14 cellular contexts compared by ENCODE assay signal in the genomic region with DNA sequence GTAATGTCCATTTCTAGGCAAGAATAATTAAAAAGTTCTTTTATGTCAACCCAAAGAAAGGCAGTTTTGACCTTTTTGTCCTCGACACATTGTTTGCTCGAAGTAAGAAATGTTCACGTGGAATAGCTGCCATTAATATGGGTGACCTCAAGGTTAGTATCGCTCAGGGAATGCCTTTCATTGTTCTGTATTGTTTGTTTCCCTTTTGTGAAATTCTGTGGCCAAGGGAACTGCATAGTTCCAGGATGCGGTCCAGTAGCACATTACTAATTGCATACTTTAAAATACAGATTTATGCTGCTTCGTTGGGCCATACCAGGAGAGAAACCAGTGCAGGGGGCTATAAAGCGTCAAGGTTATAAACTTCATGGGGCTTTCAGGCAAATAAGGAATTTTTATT.
DNase-seq lines count a peak whose midpoint lies in the region; ATAC-seq and TF ChIP-seq lines count a peak whose summit lies in the region.
"Had no signal": no experiment of that assay in that cellular context is flagged by ENCODE, and none has a peak within 500 bp of the region (broad histone marks: within the 10 kb centered on the region; RNA-seq: fewer than 3 reads in every experiment).

No MANE protein-coding gene starts in this region.

- CTCF ChIA-PET in activated naive CD4-positive, alpha-beta T cell treated with anti-CD3 and anti-CD28 coated beads, Interleukin-2, amount 10 ng/mL, durations not matched to agents 7 days and 5 days (lab: Charles Lee) = interaction anchor here (0.8 kb wide), 1 partner anchor 525 kb away, joined by 3 read pairs; no protein-coding TSS in a partner anchor

- peak; percentile 40 for ATAC-seq in left lung
- no peak for ATAC-seq in activated naive CD8-positive, alpha-beta T cell treated with anti-CD3 and anti-CD28 coated beads, Interleukin-2, amount 50 U/mL, for 24 hours
- ATAC-seq: naive thymus-derived CD4-positive, alpha-beta T cell had no signal

- H3K9ac ChIP-seq in endodermal cell (ENCODE audit: extremely low read depth, low read length, poor library complexity, severe bottlenecking) = no peak overlapping the region

- TF ChIP-seq EP300 in stomach (IDR thresholded peaks at IDR 0.05) = no peak

- H3K36me3 Mint-ChIP-seq in endodermal cell (ENCODE audit: low read depth) = no peaks in the 10 kb centered on the region
- H3K36me3 Mint-ChIP-seq in activated naive CD8-positive, alpha-beta T cell treated with anti-CD3 and anti-CD28 coated beads, Interleukin-2, amount 50 U/mL, for 24 hours (ENCODE audit: low read depth) = no peaks in the 10 kb centered on the region
- H3K36me3 Mint-ChIP-seq in activated naive CD4-positive, alpha-beta T cell treated with anti-CD3 and anti-CD28 coated beads, Interleukin-2, amount 10 ng/mL, durations not matched to agents 7 days and 5 days = no peaks in the 10 kb centered on the region
- H3K36me3 Mint-ChIP-seq: activated naive CD8-positive, alpha-beta T cell; naive thymus-derived CD4-positive, alpha-beta T cell had no signal

- H3K4me1 ChIP-seq in endodermal cell (ENCODE audit: control insufficient read depth, insufficient read depth, low read length) (peaks cover 13% of the 10 kb centered on the region), left lung (no peaks in the 10 kb centered on the region), stomach (peaks cover 28 to 40% (median 32%) of the 10 kb centered on the region in 4 donors)
- H3K4me1 ChIP-seq: upper lobe of right lung had no signal

- H3K27me3 ChIP-seq in endodermal cell (ENCODE audit: control insufficient read depth, insufficient read depth, low read length, poor library complexity, severe bottlenecking) (no peaks in the 10 kb centered on the region), left lung (no peaks in the 10 kb centered on the region), stomach (no peaks in the 10 kb centered on the region)
- H3K27me3 ChIP-seq: upper lobe of right lung had no signal

- 73 to 93% methylated on average over 3 to 7 of the region's 7 CpGs for WGBS in endodermal cell (ENCODE audit: insufficient coverage in 1 of 2, insufficient read length in 1 of 2), 2 experiments
- 24 to 51% (median 41%) methylated on average over 7 of the region's 7 CpGs for WGBS in stomach, 5 donors

- H3K27me3 Mint-ChIP-seq in endodermal cell (ENCODE audit: insufficient read depth) = peaks cover 3% of the 10 kb centered on the region
- H3K27me3 Mint-ChIP-seq in activated naive CD8-positive, alpha-beta T cell treated with anti-CD3 and anti-CD28 coated beads, Interleukin-2, amount 50 U/mL, for 24 hours = peaks cover 2% of the 10 kb centered on the region
- peaks cover 3% of the 10 kb centered on the region for H3K27me3 Mint-ChIP-seq in activated naive CD4-positive, alpha-beta T cell treated with anti-CD3 and anti-CD28 coated beads, Interleukin-2, amount 10 ng/mL, durations not matched to agents 7 days and 5 days
- H3K27me3 Mint-ChIP-seq: activated naive CD8-positive, alpha-beta T cell had no signal

- H3K4me3 Mint-ChIP-seq in endodermal cell = no peak overlapping the region
- no peak overlapping the region for H3K4me3 Mint-ChIP-seq in activated naive CD8-positive, alpha-beta T cell treated with anti-CD3 and anti-CD28 coated beads, Interleukin-2, amount 50 U/mL, for 24 hours
- no peak overlapping the region for H3K4me3 Mint-ChIP-seq in activated naive CD4-positive, alpha-beta T cell treated with anti-CD3 and anti-CD28 coated beads, Interleukin-2, amount 10 ng/mL, durations not matched to agents 7 days and 5 days
- H3K4me3 Mint-ChIP-seq: activated naive CD8-positive, alpha-beta T cell; naive thymus-derived CD4-positive, alpha-beta T cell had no signal

- H3K27ac Mint-ChIP-seq in endodermal cell = no peak overlapping the region
- H3K27ac Mint-ChIP-seq in activated naive CD8-positive, alpha-beta T cell treated with anti-CD3 and anti-CD28 coated beads, Interleukin-2, amount 50 U/mL, for 24 hours = no peak overlapping the region
- no peak overlapping the region for H3K27ac Mint-ChIP-seq in activated naive CD4-positive, alpha-beta T cell treated with anti-CD3 and anti-CD28 coated beads, Interleukin-2, amount 10 ng/mL, durations not matched to agents 7 days and 5 days
- H3K27ac Mint-ChIP-seq: activated naive CD8-positive, alpha-beta T cell; naive thymus-derived CD4-positive, alpha-beta T cell had no signal

- H3K9me3 ChIP-seq in endodermal cell (ENCODE audit: control insufficient read depth, low read length) = no peaks in the 10 kb centered on the region
- no peaks in the 10 kb centered on the region for H3K9me3 ChIP-seq in left lung
- H3K9me3 ChIP-seq in stomach = no peaks in the 10 kb centered on the region
- H3K9me3 ChIP-seq: upper lobe of right lung had no signal

- peaks cover 26% of the 10 kb centered on the region for H3K4me1 Mint-ChIP-seq in endodermal cell
- no peaks in the 10 kb centered on the region for H3K4me1 Mint-ChIP-seq in activated naive CD8-positive, alpha-beta T cell treated with anti-CD3 and anti-CD28 coated beads, Interleukin-2, amount 50 U/mL, for 24 hours
- no peaks in the 10 kb centered on the region for H3K4me1 Mint-ChIP-seq in activated naive CD4-positive, alpha-beta T cell treated with anti-CD3 and anti-CD28 coated beads, Interleukin-2, amount 10 ng/mL, durations not matched to agents 7 days and 5 days
- H3K4me1 Mint-ChIP-seq: naive thymus-derived CD4-positive, alpha-beta T cell had no signal

- H3K36me3 ChIP-seq in endodermal cell (ENCODE audit: control insufficient read depth, insufficient read depth, low read length) = no peaks in the 10 kb centered on the region
- no peaks in the 10 kb centered on the region for H3K36me3 ChIP-seq in left lung
- no peaks in the 10 kb centered on the region for H3K36me3 ChIP-seq in stomach
- H3K36me3 ChIP-seq: upper lobe of right lung had no signal

- H3K9me3 Mint-ChIP-seq in endodermal cell = no peaks in the 10 kb centered on the region
- H3K9me3 Mint-ChIP-seq in activated naive CD8-positive, alpha-beta T cell treated with anti-CD3 and anti-CD28 coated beads, Interleukin-2, amount 50 U/mL, for 24 hours = no peaks in the 10 kb centered on the region
- H3K9me3 Mint-ChIP-seq in activated naive CD4-positive, alpha-beta T cell treated with anti-CD3 and anti-CD28 coated beads, Interleukin-2, amount 10 ng/mL, durations not matched to agents 7 days and 5 days = no peaks in the 10 kb centered on the region

- TF ChIP-seq CTCF in endodermal cell (conservative IDR thresholded peaks at IDR 0.05) (no peak), left lung (IDR thresholded peaks at IDR 0.05) (no peak), stomach (IDR thresholded peaks at IDR 0.05) (no peak)

- intact Hi-C loops in left lung (cut with DNase I) (no loop called here), stomach (cut with DNase I; ENCODE audit: low total_unique reads) (no loop called here)

- no peak for TF ChIP-seq POLR2A in stomach (IDR thresholded peaks at IDR 0.05)

- H3K27ac ChIP-seq in endodermal cell (ENCODE audit: low read depth, low read length) (peak overlapping the region; percentile 72), left lung (no peak overlapping the region), stomach (peak overlapping the region; percentile 85 to 91 (median 85))
- H3K27ac ChIP-seq: upper lobe of right lung had no signal

- H3K4me3 ChIP-seq in endodermal cell (ENCODE audit: low read length) (no peak overlapping the region), left lung (no peak overlapping the region), stomach (no peak overlapping the region)
- H3K4me3 ChIP-seq: upper lobe of right lung had no signal

- peak; percentile 3 for DNase-seq in NCI-H146 (lab: John Stamatoyannopoulos, UW)
- DNase-seq in NCI-H146 treated with DMSO at 0.1 percent for 48 hours (lab: John Stamatoyannopoulos, UW; ENCODE audit: unreplicated experiment) = no peak
- DNase-seq in endodermal cell = no peak
- DNase-seq in left lung = no peak
- peak; percentile 36 for DNase-seq in stomach
- no peak for DNase-seq in activated naive CD8-positive, alpha-beta T cell treated with anti-CD3 and anti-CD28 coated beads, Interleukin-2, amount 50 U/mL, for 24 hours
- DNase-seq in activated naive CD4-positive, alpha-beta T cell treated with anti-CD3 and anti-CD28 coated beads, Interleukin-2, amount 10 ng/mL, durations not matched to agents 7 days and 5 days = no peak
- DNase-seq in central memory CD4-positive, alpha-beta T cell = no peak
- DNase-seq: HCEC 1CT; naive thymus-derived CD4-positive, alpha-beta T cell; NCI-H1105; NCI-H524; upper lobe of right lung had no signal

Comparison
In these comparisons a context has a peak if more than half of its experiments do, and no peak if none do; other contexts are left out.
1. DNase-seq: peak in NCI-H146 (single experiment) and stomach (single experiment); none in NCI-H146 treated with DMSO at 0.1 percent for 48 hours (single experiment), endodermal cell (single experiment), left lung (0 of 2), activated naive CD8-positive, alpha-beta T cell treated with anti-CD3 and anti-CD28 coated beads, Interleukin-2, amount 50 U/mL, for 24 hours (single experiment), activated naive CD4-positive, alpha-beta T cell treated with anti-CD3 and anti-CD28 coated beads, Interleukin-2, amount 10 ng/mL, durations not matched to agents 7 days and 5 days (single experiment) and central memory CD4-positive, alpha-beta T cell (single experiment).
2. H3K27ac ChIP-seq: peak in endodermal cell (single experiment) and stomach (5 of 5); none in left lung (0 of 2).